In the genomic region with DNA sequence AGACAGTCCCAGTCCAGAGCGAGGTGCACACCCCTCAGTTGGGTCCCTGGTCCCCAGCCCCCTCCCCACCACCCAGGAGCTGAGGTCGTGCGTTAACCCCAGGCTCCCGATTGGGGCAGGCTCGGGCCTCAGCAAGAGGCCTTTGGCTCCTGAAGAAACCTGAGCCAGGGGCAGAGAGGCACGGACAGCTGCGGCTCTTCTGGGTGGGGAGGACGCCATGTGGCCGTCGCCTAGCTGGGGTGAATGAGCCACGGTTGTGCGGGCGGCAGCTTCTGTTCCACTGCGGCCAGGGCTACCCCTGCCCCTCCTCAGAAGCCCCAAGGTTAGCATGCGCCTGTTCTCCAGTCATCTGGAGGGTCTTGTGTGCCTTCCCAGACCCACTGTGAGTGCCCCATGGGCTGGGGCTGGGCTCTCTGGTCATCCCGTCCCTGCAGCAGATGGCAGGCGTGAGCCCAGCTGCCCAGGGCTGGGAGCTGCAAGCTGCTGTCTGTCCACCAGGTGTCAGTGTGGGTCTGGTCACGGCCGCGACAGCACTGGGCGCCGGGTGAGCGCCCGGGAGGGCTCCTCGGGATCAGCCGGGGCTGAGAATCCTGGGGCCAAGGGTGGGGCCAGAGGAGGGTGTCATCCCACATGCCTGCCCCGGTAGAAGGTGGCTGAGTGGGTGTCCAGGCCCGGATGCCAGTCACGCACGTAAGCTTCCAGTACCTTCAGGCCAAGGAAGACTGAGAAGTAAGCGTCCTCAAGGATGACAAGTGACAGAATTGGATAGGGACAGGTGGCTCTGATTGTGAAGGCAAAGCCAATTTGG, we compare ENCODE assay signal across 8 cellular contexts. TPM values are rescaled to one million over a fixed set of nuclear protein-coding genes. Genes with fewer than 3 reads are reported as not detected.
DNase-seq lines count a peak whose midpoint lies in the region; ATAC-seq lines count a peak whose summit lies in the region.

No MANE protein-coding gene starts in this region.

- ATAC-seq in GM21786 (IDR thresholded peaks at IDR 0.05; ENCODE audit: unreplicated experiment), result peak; percentile 75
- ATAC-seq in left lobe of liver, result peak; percentile 93
- ATAC-seq in HG03565 (IDR thresholded peaks at IDR 0.05; ENCODE audit: unreplicated experiment), result no peak

- DNase-seq in DMS 273 treated with DMSO at 0.1 percent for 48 hours (lab: John Stamatoyannopoulos, UW) (peak; percentile 28), MV-4-11 (lab: John Stamatoyannopoulos, UW) (peak; percentile 24), cerebellum (ENCODE audit: low spot score) (peak; percentile 74), left lobe of liver (ENCODE audit: low spot score) (peak; percentile 64)
- DNase-seq in activated CD4-positive, CD25-positive, alpha-beta regulatory T cell treated with anti-CD3 and anti-CD28 coated beads, Interleukin-2, amount 50 U/mL, for 72 hours, result peak; percentile 71
- DNase-seq in stimulated activated CD4-positive, alpha-beta T cell treated with anti-CD3 and anti-CD28 coated beads, TNF-alpha, amount 100 ng/mL, for 1 hour (ENCODE audit: low read depth in 3 of 3, low spot score in 1 of 3), result peak; percentile 9 to 31 (median 28)

RNA-seq across cellular contexts. Expression of a gene that starts 21.9 kb away (rescaled TPM):
- total RNA-seq in cerebellum, result 5.6 TPM
- total RNA-seq in left lobe of liver, result not detected

RNA-seq across cellular contexts. Expression of a gene that starts 44.6 kb away (rescaled TPM):
- 7.9 TPM for total RNA-seq in cerebellum
- 88.4 TPM for total RNA-seq in left lobe of liver

RNA-seq across cellular contexts. Expression of a gene that starts 59.6 kb away (rescaled TPM):
- 9.5 TPM for total RNA-seq in cerebellum
- 8.7 TPM for total RNA-seq in left lobe of liver

Comparison
In these comparisons a context has a peak if more than half of its experiments do, and no peak if none do; other contexts are left out.
1. DNase-seq: peak in every context shown above with its lines; median percentile 74 in cerebellum; 71 in activated CD4-positive, CD25-positive, alpha-beta regulatory T cell treated with anti-CD3 and anti-CD28 coated beads, Interleukin-2, amount 50 U/mL, for 72 hours; 64 in left lobe of liver; 28 in DMS 273 treated with DMSO at 0.1 percent for 48 hours; 28 in stimulated activated CD4-positive, alpha-beta T cell treated with anti-CD3 and anti-CD28 coated beads, TNF-alpha, amount 100 ng/mL, for 1 hour; 24 in MV-4-11.
2. RNA of a gene that starts 44.6 kb away (total RNA-seq): 88.4 TPM in left lobe of liver (single experiment); 7.9 TPM in cerebellum (single experiment); every median in the first group is over 10 times any median in the second.